26 cellular contexts compared by ENCODE assay signal in the genomic region with DNA sequence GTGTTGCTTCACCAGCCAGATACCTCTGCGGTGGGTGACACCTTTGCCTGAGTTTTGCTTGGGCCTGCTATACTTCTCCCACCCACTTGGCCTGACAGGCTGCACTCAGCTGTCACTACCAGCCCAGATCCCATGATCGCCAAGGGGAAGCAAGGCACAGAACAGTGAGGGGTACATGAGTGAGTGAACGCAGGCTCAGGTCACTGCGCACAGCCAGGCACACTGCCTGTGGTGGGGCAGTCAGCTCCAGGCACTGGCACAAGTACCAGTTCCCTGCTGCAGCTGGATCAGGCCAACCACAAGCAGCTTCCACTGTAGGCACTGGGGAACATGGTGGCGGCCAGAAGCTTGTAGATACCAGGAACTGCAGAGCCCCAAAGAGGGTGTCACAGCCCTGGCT.
"Had no signal": no experiment of that assay in that cellular context is flagged by ENCODE, and none has a peak within 500 bp of the region (broad histone marks: within the 10 kb centered on the region; RNA-seq: fewer than 3 reads in every experiment).

No MANE protein-coding gene starts in this region.

- H3K79me2 ChIP-seq: parathyroid adenoma had no signal

- H3K4me1 Mint-ChIP-seq: naive thymus-derived CD8-positive, alpha-beta T cell; nephron; neural crest cell; stimulated activated naive B cell treated with anti-CD40 and anti-IgM and Interleukin-4, amounts not matched to agents 10 μg/mL and 1 μg/mL and 100 μg/mL, for 72 hours had no signal

- H3K9me3 ChIP-seq: psoas muscle, right lobe of liver, testis, thyroid gland, upper lobe of right lung, uterus had no signal

- H3K27ac Mint-ChIP-seq: naive thymus-derived CD8-positive, alpha-beta T cell; nephron; stimulated activated naive B cell treated with anti-CD40 and anti-IgM and Interleukin-4, amounts not matched to agents 10 μg/mL and 1 μg/mL and 100 μg/mL, for 72 hours had no signal

- H3K27me3 Mint-ChIP-seq: naive thymus-derived CD8-positive, alpha-beta T cell; stimulated activated naive B cell treated with anti-CD40 and anti-IgM and Interleukin-4, amounts not matched to agents 10 μg/mL and 1 μg/mL and 100 μg/mL, for 72 hours had no signal

- H3K36me3 Mint-ChIP-seq: naive thymus-derived CD8-positive, alpha-beta T cell; stimulated activated naive B cell treated with anti-CD40 and anti-IgM and Interleukin-4, amounts not matched to agents 10 μg/mL and 1 μg/mL and 100 μg/mL, for 72 hours had no signal

- H3K4me2 ChIP-seq: smooth muscle cell had no signal

- H3K27ac ChIP-seq: left lung, lower lobe of right lung, neutrophil, parathyroid adenoma, psoas muscle, right atrium auricular region, right lobe of liver, stomach, testis, thyroid gland, transverse colon, upper lobe of right lung, uterus had no signal

- DNase-seq: hippocampal formation; left colon; lower lobe of right lung; mammary epithelial cell; mesenchymal stem cell; naive thymus-derived CD8-positive, alpha-beta T cell; occipital lobe; psoas muscle; right lobe of liver; stimulated activated CD4-positive, alpha-beta T cell treated with anti-CD3 and anti-CD28 coated beads, Interleukin-2, amount 100 ng/mL, for 24 hours; stimulated activated CD4-positive, alpha-beta T cell treated with anti-CD3 and anti-CD28 coated beads, Interleukin-4, amount 100 ng/mL, for 1 hour; stimulated activated naive B cell treated with anti-CD40 and anti-IgM and Interleukin-4, amounts not matched to agents 10 μg/mL and 1 μg/mL and 100 μg/mL, for 72 hours; stimulated activated naive CD8-positive, alpha-beta T cell treated with anti-CD3 and anti-CD28 coated beads, Interleukin-15, Interleukin-2, amounts not matched to agents 100 U/mL and 50 U/mL, for 24 hours; stomach; testis; thyroid gland; transverse colon; upper lobe of right lung; uterus had no signal

- H3K4me1 ChIP-seq: left lung, lower lobe of right lung, parathyroid adenoma, psoas muscle, right atrium auricular region, right lobe of liver, stomach, testis, thyroid gland, transverse colon, upper lobe of right lung, uterus had no signal

- H3K4me3 ChIP-seq: left lung, lower lobe of right lung, psoas muscle, right atrium auricular region, right lobe of liver, smooth muscle cell, stomach, testis, thyroid gland, transverse colon, upper lobe of right lung, uterus had no signal

- H3K27me3 ChIP-seq: left lung, neutrophil, right atrium auricular region, right lobe of liver, stomach, testis, thyroid gland, transverse colon, upper lobe of right lung, uterus had no signal

- H3K4me3 Mint-ChIP-seq: naive thymus-derived CD8-positive, alpha-beta T cell; nephron; neural crest cell; stimulated activated naive B cell treated with anti-CD40 and anti-IgM and Interleukin-4, amounts not matched to agents 10 μg/mL and 1 μg/mL and 100 μg/mL, for 72 hours had no signal

- H3K36me3 ChIP-seq: left lung, lower lobe of right lung, neutrophil, right atrium auricular region, right lobe of liver, stomach, thyroid gland, transverse colon, upper lobe of right lung, uterus had no signal

- ATAC-seq: left colon; left lung; naive thymus-derived CD8-positive, alpha-beta T cell; psoas muscle; right lobe of liver; stimulated activated naive B cell treated with anti-CD40 and anti-IgM and Interleukin-4, amounts not matched to agents 10 μg/mL and 1 μg/mL and 100 μg/mL, for 72 hours; stimulated activated naive CD8-positive, alpha-beta T cell treated with anti-CD3 and anti-CD28 coated beads, Interleukin-15, Interleukin-2, amounts not matched to agents 100 U/mL and 50 U/mL, for 24 hours had no signal

- H2AFZ ChIP-seq: parathyroid adenoma had no signal

- H3K9ac ChIP-seq: parathyroid adenoma had no signal
